In the genomic region with DNA sequence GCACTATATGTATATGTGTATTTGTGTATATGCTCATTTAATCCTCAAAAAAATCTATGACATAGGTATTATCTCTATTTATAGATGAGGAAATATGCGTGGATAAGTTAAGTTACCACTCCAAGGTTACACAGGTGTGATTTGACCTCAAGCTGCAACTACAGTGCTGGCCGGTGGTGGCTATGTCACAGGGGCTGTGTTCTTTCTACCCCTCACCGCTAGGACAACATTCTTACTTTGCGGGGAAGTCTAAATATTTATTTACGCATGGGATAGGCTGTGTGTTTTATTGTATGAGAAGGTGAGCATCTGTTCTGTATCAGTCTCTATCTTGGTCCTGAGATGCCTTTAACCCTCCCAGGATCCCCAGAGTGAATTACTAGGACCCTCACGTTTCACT, we compare ENCODE assay signal across 12 cellular contexts.
DNase-seq lines count a peak whose midpoint lies in the region; ATAC-seq, FAIRE-seq and TF ChIP-seq lines count a peak whose summit lies in the region.
"Had no signal": no experiment of that assay in that cellular context is flagged by ENCODE, and none has a peak within 500 bp of the region (broad histone marks: within the 10 kb centered on the region; RNA-seq: fewer than 3 reads in every experiment).

No MANE protein-coding gene starts in this region.

- ATAC-seq in GM23338 (peak; percentile 62), left colon (no peak), GM18861 (IDR thresholded peaks at IDR 0.05; ENCODE audit: unreplicated experiment) (no peak)
- ATAC-seq in naive thymus-derived CD8-positive, alpha-beta T cell, result no peak

- H4K91ac ChIP-seq in H1 (replicated peaks; ENCODE audit: insufficient read length, low read length), result no peak overlapping the region

- H3K79me1 ChIP-seq in H1 (ENCODE audit: low read depth, low read length), result no peaks in the 10 kb centered on the region

- H3K27ac ChIP-seq in GM23338 (ENCODE audit: low read depth) (no peak overlapping the region), OCI-LY1 (ENCODE audit: low read depth, low read length, poor library complexity, severe bottlenecking) (no peak overlapping the region), H1 (ENCODE audit: low read depth, low read length) (no peak overlapping the region)
- H3K27ac ChIP-seq: BLaER1 had no signal

- H3K27me3 ChIP-seq in GM23338 (ENCODE audit: insufficient read depth), result no peaks in the 10 kb centered on the region
- H3K27me3 ChIP-seq in OCI-LY1 (ENCODE audit: insufficient read depth, low read length), result 0 out of 2 replicates have a peak, but pooled peaks cover 5% of the 10 kb centered on the region
- no peaks in the 10 kb centered on the region for H3K27me3 ChIP-seq in H1 (replicated peaks in 1 of 4; ENCODE audit: control insufficient read depth in 3 of 4, extremely low read depth in 1 of 4, insufficient read depth in 3 of 4, low read length in 3 of 4)
- H3K27me3 ChIP-seq: BLaER1 had no signal

- CTCF ChIA-PET in H1 (lab: Charles Lee; ENCODE audit: partially characterized antibody), result interaction anchor here (1.0 kb wide), 1 partner anchor 18 kb away, joined by 3 read pairs; no protein-coding TSS in a partner anchor

- no peak overlapping the region for H3K14ac ChIP-seq in H1 (ENCODE audit: insufficient read length)

- H2BK15ac ChIP-seq in H1 (ENCODE audit: low read length), result no peak overlapping the region

- H3K23ac ChIP-seq in H1 (ENCODE audit: insufficient read length), result no peak overlapping the region

- no peak overlapping the region for H3K56ac ChIP-seq in H1 (replicated peaks; ENCODE audit: insufficient read length, low read depth, low read length)

- H3K9me2 ChIP-seq in GM23338 (ENCODE audit: insufficient read depth), result no peaks in the 10 kb centered on the region
- H3K9me2 ChIP-seq in OCI-LY1 (ENCODE audit: low read depth, low read length), result no peaks in the 10 kb centered on the region

- 73% methylated on average over 6 of the region's 6 CpGs; no CpG with 5 or more reads in 1 of the 2 experiments for WGBS in H1 (ENCODE audit: extremely low coverage in 1 of 2, insufficient coverage in 1 of 2, insufficient read length in 1 of 2, insufficient replicate concordance in 2 of 2, low coverage in 1 of 2, low lambda C conversion rate in 2 of 2, missing lambda C conversion rate in 1 of 2), 2 experiments

- H3K9me3 ChIP-seq in OCI-LY1 (ENCODE audit: low read length), result no peaks in the 10 kb centered on the region
- H3K9me3 ChIP-seq in H1 (ENCODE audit: insufficient read depth in 2 of 2, low read depth in 1 of 2, low read length in 1 of 2), result no peaks in the 10 kb centered on the region
- H3K9me3 ChIP-seq: BLaER1 had no signal

- H3K9me3 Mint-ChIP-seq in GM23338, result no peaks in the 10 kb centered on the region
- peaks cover 0 to 6% (median 0%) of the 10 kb centered on the region in 9 donors for H3K9me3 Mint-ChIP-seq in naive thymus-derived CD8-positive, alpha-beta T cell
- H3K9me3 Mint-ChIP-seq: CD4-positive, CD25-positive, alpha-beta regulatory T cell had no signal

- H3K27ac Mint-ChIP-seq in GM23338, result no peak overlapping the region
- H3K27ac Mint-ChIP-seq in naive thymus-derived CD8-positive, alpha-beta T cell, result no peak overlapping the region
- H3K27ac Mint-ChIP-seq: CD4-positive, CD25-positive, alpha-beta regulatory T cell had no signal

- H3K79me2 ChIP-seq in GM23338 (replicated peaks; ENCODE audit: insufficient read depth), result no peaks in the 10 kb centered on the region
- H3K79me2 ChIP-seq in OCI-LY1 (ENCODE audit: insufficient read depth, low read length), result no peaks in the 10 kb centered on the region
- H3K79me2 ChIP-seq in H1 (ENCODE audit: control insufficient read depth in 1 of 2, insufficient read depth in 2 of 2, low read length in 2 of 2), result no peaks in the 10 kb centered on the region

- H3K4me1 ChIP-seq in GM23338 (ENCODE audit: insufficient read depth) (no peaks in the 10 kb centered on the region; the same call in 1 of the 2 replicates), OCI-LY1 (ENCODE audit: insufficient read depth, low read length, severe bottlenecking) (no peaks in the 10 kb centered on the region), H1 (replicated peaks in 1 of 4; ENCODE audit: control insufficient read depth in 3 of 4, insufficient read depth in 4 of 4, low read length in 3 of 4) (no peaks in the 10 kb centered on the region)
- H3K4me1 ChIP-seq: BLaER1 had no signal

- no peak for DNase-seq in GM23338 (ENCODE audit: low spot score)
- no peak for DNase-seq in H1 (ENCODE audit: low read depth in 1 of 2, low spot score in 2 of 2)
- DNase-seq in left colon, result no peak
- no peak for DNase-seq in naive thymus-derived CD8-positive, alpha-beta T cell
- DNase-seq: AML-193; CD4-positive, CD25-positive, alpha-beta regulatory T cell; DMS53; GF-D8 had no signal

- no peak overlapping the region for H3K4me3 Mint-ChIP-seq in GM23338
- H3K4me3 Mint-ChIP-seq in naive thymus-derived CD8-positive, alpha-beta T cell, result no peak overlapping the region
- H3K4me3 Mint-ChIP-seq: CD4-positive, CD25-positive, alpha-beta regulatory T cell had no signal

- no peak for TF ChIP-seq EP300 in H1 (IDR thresholded peaks at IDR 0.05; ENCODE audit: borderline replicate concordance in 1 of 2, low read depth in 2 of 2, low read length in 2 of 2)

- H3K23me2 ChIP-seq in H1 (ENCODE audit: low read depth, low read length), result no peaks in the 10 kb centered on the region

- H3K4me1 Mint-ChIP-seq in GM23338, result peaks cover 3% of the 10 kb centered on the region
- peaks cover 0 to 4% (median 0%) of the 10 kb centered on the region in 4 donors for H3K4me1 Mint-ChIP-seq in naive thymus-derived CD8-positive, alpha-beta T cell
- H3K4me1 Mint-ChIP-seq: CD4-positive, CD25-positive, alpha-beta regulatory T cell had no signal

- TF ChIP-seq CTCF in GM23338 (conservative IDR thresholded peaks at IDR 0.05; ENCODE audit: low read depth in 2 of 2), result no peak
- TF ChIP-seq CTCF in OCI-LY1 (IDR thresholded peaks at IDR 0.05; ENCODE audit: low read length), result peak; percentile 27; the same call in 1 of the 2 replicates
- TF ChIP-seq CTCF in H1 (IDR thresholded peaks at IDR 0.05; ENCODE audit: control extremely low read depth in 1 of 3, insufficient read depth in 1 of 3, low read depth in 1 of 3, low read length in 3 of 3), result peak in 2 of 3 experiments; percentile 24 to 43; a peak in 3 of 4 replicates

- H4K20me1 ChIP-seq in GM23338 (replicated peaks; ENCODE audit: insufficient read depth), result no peaks in the 10 kb centered on the region
- no peaks in the 10 kb centered on the region for H4K20me1 ChIP-seq in OCI-LY1 (ENCODE audit: insufficient read depth, low read length)
- H4K20me1 ChIP-seq in H1 (replicated peaks in 1 of 2; ENCODE audit: control insufficient read depth in 1 of 2, insufficient read depth in 2 of 2, low read length in 2 of 2), result no peaks in the 10 kb centered on the region
- H4K20me1 ChIP-seq: BLaER1 had no signal

- H3K27me3 Mint-ChIP-seq in GM23338 (ENCODE audit: insufficient read depth, low read depth, poor library complexity), result peaks cover 3% of the 10 kb centered on the region
- H3K27me3 Mint-ChIP-seq in naive thymus-derived CD8-positive, alpha-beta T cell, result peaks cover 8 to 27% (median 14%) of the 10 kb centered on the region in 5 donors

- H3K36me3 Mint-ChIP-seq in GM23338 (ENCODE audit: low read depth), result no peaks in the 10 kb centered on the region
- no peaks in the 10 kb centered on the region for H3K36me3 Mint-ChIP-seq in naive thymus-derived CD8-positive, alpha-beta T cell
- H3K36me3 Mint-ChIP-seq: CD4-positive, CD25-positive, alpha-beta regulatory T cell had no signal

- no peak overlapping the region for H2BK12ac ChIP-seq in H1 (ENCODE audit: low read depth, low read length)

- H3K36me3 ChIP-seq in GM23338 (ENCODE audit: insufficient read depth) (no peaks in the 10 kb centered on the region), OCI-LY1 (ENCODE audit: insufficient read depth, low read length) (no peaks in the 10 kb centered on the region), H1 (ENCODE audit: control insufficient read depth in 2 of 4, insufficient read depth in 4 of 4, low read length in 3 of 4) (no peaks in the 10 kb centered on the region)
- H3K36me3 ChIP-seq: BLaER1 had no signal

- H3K4me3 ChIP-seq in GM23338, result no peak overlapping the region
- H3K4me3 ChIP-seq in OCI-LY1 (ENCODE audit: low read depth, low read length, poor library complexity, severe bottlenecking), result no peak overlapping the region
- H3K4me3 ChIP-seq in H1 (ENCODE audit: extremely low read depth in 1 of 4, insufficient read depth in 2 of 4, low read depth in 3 of 4, low read length in 4 of 4), result no peak overlapping the region
- H3K4me3 ChIP-seq: BLaER1 had no signal

- POLR2A ChIA-PET in H1 (lab: Charles Lee; ENCODE audit: partially characterized antibody), result no interaction called here
- POLR2A ChIA-PET in naive thymus-derived CD8-positive, alpha-beta T cell (lab: Charles Lee), result no interaction called here

- H3K4ac ChIP-seq in H1 (replicated peaks; ENCODE audit: insufficient read length, low read depth, low read length), result no peak overlapping the region

- intact Hi-C loops in left colon (cut with DNase I, micrococcal nuclease), result no loop called here

- FAIRE-seq in H1 (lab: Jason Lieb, UNC), result no peak
- FAIRE-seq: H54 had no signal

- H3K18ac ChIP-seq in H1 (ENCODE audit: extremely low read depth, low read length), result no peak overlapping the region

- TF ChIP-seq RAD21 in H1 (IDR thresholded peaks at IDR 0.05 in 1 of 2, conservative IDR thresholded peaks at IDR 0.05 in 1 of 2; ENCODE audit: low read depth in 2 of 2, low read length in 2 of 2), result no peak

- H3K9ac ChIP-seq in OCI-LY1 (ENCODE audit: low read length), result no peak overlapping the region
- H3K9ac ChIP-seq in H1 (replicated peaks in 1 of 4; ENCODE audit: extremely low read depth in 1 of 4, low read depth in 3 of 4, low read length in 3 of 4), result no peak overlapping the region
- H3K9ac ChIP-seq: BLaER1 had no signal

- no peak overlapping the region for H4K8ac ChIP-seq in H1 (ENCODE audit: extremely low read depth, insufficient read depth, low read length)

- H2AK5ac ChIP-seq in H1 (ENCODE audit: low read depth, low read length), result no peak overlapping the region

- no peak overlapping the region for H2BK5ac ChIP-seq in H1 (ENCODE audit: low read depth, low read length)

- H3F3A ChIP-seq in GM23338 (replicated peaks; ENCODE audit: low read depth), result no peaks in the 10 kb centered on the region
- no peaks in the 10 kb centered on the region for H3F3A ChIP-seq in OCI-LY1 (ENCODE audit: insufficient read depth, low read length)

- H2BK20ac ChIP-seq in H1 (ENCODE audit: low read length), result no peak overlapping the region

- no peak overlapping the region for H3K4me2 ChIP-seq in GM23338
- H3K4me2 ChIP-seq in OCI-LY1 (ENCODE audit: low read length), result no peak overlapping the region
- H3K4me2 ChIP-seq in H1 (ENCODE audit: insufficient read depth in 1 of 2, low read depth in 2 of 2, low read length in 2 of 2), result no peak overlapping the region
- H3K4me2 ChIP-seq: BLaER1 had no signal

- no peak overlapping the region for H4K5ac ChIP-seq in H1 (ENCODE audit: insufficient read length, low read depth, low read length)

- H2AFZ ChIP-seq in GM23338, result peak overlapping the region; percentile 66
- no peak overlapping the region for H2AFZ ChIP-seq in OCI-LY1 (ENCODE audit: low read length)
- 0 out of 2 replicates have a peak overlapping the region, but pooled peaks have one; percentile 12 for H2AFZ ChIP-seq in H1 (ENCODE audit: low read length)

- TF ChIP-seq POLR2A in H1 (IDR thresholded peaks at IDR 0.05; ENCODE audit: control extremely low read depth in 1 of 2, low read depth in 2 of 2, low read length in 2 of 2), result no peak

- H2BK120ac ChIP-seq in H1 (replicated peaks; ENCODE audit: low read depth, low read length), result no peak overlapping the region

Comparison
In these comparisons a context has a peak if more than half of its experiments do, and no peak if none do; other contexts are left out.
1. CTCF ChIP-seq: peak in OCI-LY1 (single experiment) and H1 (2 of 3); none in GM23338 (0 of 2).